Comparison of ENCODE assay signal across 16 cellular contexts in genomic region chr2:207925601-207926000, GRCh38.
DNase-seq lines count a peak whose midpoint lies in the region; ATAC-seq and TF ChIP-seq lines count a peak whose summit lies in the region.
"Had no signal": no experiment of that assay in that cellular context is flagged by ENCODE, and none has a peak within 500 bp of the region (broad histone marks: within the 10 kb centered on the region; RNA-seq: fewer than 3 reads in every experiment).

No MANE protein-coding gene starts in this region.

- H3K36me3 Mint-ChIP-seq in activated naive CD4-positive, alpha-beta T cell treated with anti-CD3 and anti-CD28 coated beads, Interleukin-2, amount 10 ng/mL, durations not matched to agents 7 days and 5 days = no peaks in the 10 kb centered on the region
- H3K36me3 Mint-ChIP-seq in naive thymus-derived CD4-positive, alpha-beta T cell = peaks cover 0 to 30% (median 13%) of the 10 kb centered on the region in 5 donors

- no peak for TF ChIP-seq POLR2A in thyroid gland (IDR thresholded peaks at IDR 0.05)

- H3K27ac ChIP-seq in colonic mucosa (peak overlapping the region; percentile 35), thyroid gland (peak overlapping the region in 2 of 3 donors; percentile 5 to 15)
- H3K27ac ChIP-seq in naive thymus-derived CD4-positive, alpha-beta T cell (ENCODE audit: low read depth, low read length) = no peak overlapping the region
- H3K27ac ChIP-seq: psoas muscle had no signal

- H3K9ac ChIP-seq in colonic mucosa (ENCODE audit: low read depth in 2 of 2, low read length in 2 of 2) = no peak overlapping the region

- peak overlapping the region; percentile 45 for H3K27ac Mint-ChIP-seq in activated naive CD4-positive, alpha-beta T cell treated with anti-CD3 and anti-CD28 coated beads, Interleukin-2, amount 10 ng/mL, durations not matched to agents 7 days and 5 days
- peak overlapping the region in 8 of 9 donors; percentile 22 to 77 (median 68) for H3K27ac Mint-ChIP-seq in naive thymus-derived CD4-positive, alpha-beta T cell

- H3K27me3 ChIP-seq in colonic mucosa (no peaks in the 10 kb centered on the region), thyroid gland (no peaks in the 10 kb centered on the region)
- H3K27me3 ChIP-seq in naive thymus-derived CD4-positive, alpha-beta T cell (ENCODE audit: control insufficient read depth in 2 of 2, insufficient read depth in 2 of 2, low read length in 2 of 2) = no peaks in the 10 kb centered on the region

- intact Hi-C loops in colonic mucosa (cut with DNase I) (no loop called here), thyroid gland (cut with DNase I) (no loop called here), posterior vena cava (cut with DNase I) (no loop called here)
- intact Hi-C loops in naive thymus-derived CD4-positive, alpha-beta T cell (cut with micrococcal nuclease) = no loop called here

- H3K4me3 ChIP-seq in colonic mucosa (no peak overlapping the region), thyroid gland (replicated peaks in 1 of 3) (no peak overlapping the region)
- no peak overlapping the region for H3K4me3 ChIP-seq in naive thymus-derived CD4-positive, alpha-beta T cell (ENCODE audit: low read length)
- H3K4me3 ChIP-seq: mucosa of descending colon, psoas muscle had no signal

- DNase-seq in activated naive CD4-positive, alpha-beta T cell treated with anti-CD3 and anti-CD28 coated beads, Interleukin-2, amount 10 ng/mL, durations not matched to agents 7 days and 5 days = no peak
- no peak for DNase-seq in activated naive CD4-positive, alpha-beta T cell (lab: John Stamatoyannopoulos, UW)
- DNase-seq in colonic mucosa = no peak
- peak in 6 of 9 donors; percentile 7 to 63 (median 38) for DNase-seq in naive thymus-derived CD4-positive, alpha-beta T cell
- DNase-seq in thyroid gland = no peak
- DNase-seq in posterior vena cava (ENCODE audit: low spot score) = no peak
- DNase-seq in activated effector memory CD4-positive, alpha-beta T cell treated with anti-CD3 and anti-CD28 coated beads, Interleukin-2, amount 50 U/mL, for 16 hours = no peak
- DNase-seq in occipital lobe (lab: John Stamatoyannopoulos, UW) = no peak
- DNase-seq: activated CD4-positive, CD25-positive, alpha-beta regulatory T cell treated with anti-CD3 and anti-CD28 coated beads, Interleukin-2, amount 50 U/mL, for 72 hours; DMS79 treated with DMSO at 0.1 percent for 48 hours; hypothalamus; KBM-7; NCI-H1092; NCI-H2107 had no signal

- CTCF ChIA-PET in activated naive CD4-positive, alpha-beta T cell treated with anti-CD3 and anti-CD28 coated beads, Interleukin-2, amount 10 ng/mL, durations not matched to agents 7 days and 5 days (lab: Charles Lee) = no interaction called here
- CTCF ChIA-PET in naive thymus-derived CD4-positive, alpha-beta T cell (lab: Charles Lee) = no interaction called here

- H3K36me3 ChIP-seq in colonic mucosa (no peaks in the 10 kb centered on the region), thyroid gland (no peaks in the 10 kb centered on the region)
- H3K36me3 ChIP-seq in naive thymus-derived CD4-positive, alpha-beta T cell (ENCODE audit: control insufficient read depth in 2 of 3, insufficient read depth in 3 of 3, low read length in 3 of 3) = peaks cover 0 to 5% (median 0%) of the 10 kb centered on the region in 3 experiments

- no peaks in the 10 kb centered on the region for H3K9me3 Mint-ChIP-seq in activated naive CD4-positive, alpha-beta T cell treated with anti-CD3 and anti-CD28 coated beads, Interleukin-2, amount 10 ng/mL, durations not matched to agents 7 days and 5 days
- no peaks in the 10 kb centered on the region for H3K9me3 Mint-ChIP-seq in naive thymus-derived CD4-positive, alpha-beta T cell

- no peaks in the 10 kb centered on the region for H3K9me3 ChIP-seq in colonic mucosa
- no peaks in the 10 kb centered on the region for H3K9me3 ChIP-seq in naive thymus-derived CD4-positive, alpha-beta T cell (ENCODE audit: control insufficient read depth in 2 of 3, low read length in 3 of 3)
- no peaks in the 10 kb centered on the region for H3K9me3 ChIP-seq in thyroid gland
- H3K9me3 ChIP-seq: mucosa of descending colon, psoas muscle had no signal

- ATAC-seq in naive thymus-derived CD4-positive, alpha-beta T cell = peak; percentile 64

- H3K4me3 Mint-ChIP-seq in activated naive CD4-positive, alpha-beta T cell treated with anti-CD3 and anti-CD28 coated beads, Interleukin-2, amount 10 ng/mL, durations not matched to agents 7 days and 5 days = no peak overlapping the region
- H3K4me3 Mint-ChIP-seq in naive thymus-derived CD4-positive, alpha-beta T cell = peak overlapping the region in 9 of 10 donors; percentile 5 to 71 (median 59)

- H3K27me3 Mint-ChIP-seq in activated naive CD4-positive, alpha-beta T cell treated with anti-CD3 and anti-CD28 coated beads, Interleukin-2, amount 10 ng/mL, durations not matched to agents 7 days and 5 days = no peaks in the 10 kb centered on the region
- no peaks in the 10 kb centered on the region for H3K27me3 Mint-ChIP-seq in naive thymus-derived CD4-positive, alpha-beta T cell

- H3K4me1 Mint-ChIP-seq in activated naive CD4-positive, alpha-beta T cell treated with anti-CD3 and anti-CD28 coated beads, Interleukin-2, amount 10 ng/mL, durations not matched to agents 7 days and 5 days = peaks cover 5% of the 10 kb centered on the region
- H3K4me1 Mint-ChIP-seq in naive thymus-derived CD4-positive, alpha-beta T cell = peaks cover 5 to 34% (median 23%) of the 10 kb centered on the region in 7 donors

- WGBS in thyroid gland, 2 donors = 93 to 97% methylated on average over 8 of the region's 8 CpGs

- H3K4me1 ChIP-seq in colonic mucosa = no peaks in the 10 kb centered on the region
- peaks cover 0 to 13% of the 10 kb centered on the region in 2 donors for H3K4me1 ChIP-seq in naive thymus-derived CD4-positive, alpha-beta T cell (ENCODE audit: control insufficient read depth in 2 of 2, insufficient read depth in 2 of 2, low read length in 2 of 2)
- peaks cover 10 to 24% of the 10 kb centered on the region in 2 donors for H3K4me1 ChIP-seq in thyroid gland
- H3K4me1 ChIP-seq: psoas muscle had no signal

- POLR2A ChIA-PET in naive thymus-derived CD4-positive, alpha-beta T cell (lab: Charles Lee) = no interaction called here

- no peak for TF ChIP-seq CTCF in colonic mucosa (IDR thresholded peaks at IDR 0.05)
- TF ChIP-seq CTCF in thyroid gland (IDR thresholded peaks at IDR 0.05) = no peak

Comparison
In these comparisons a context has a peak if more than half of its experiments do, and no peak if none do; other contexts are left out.
1. DNase-seq: peak in naive thymus-derived CD4-positive, alpha-beta T cell (6 of 9); none in activated naive CD4-positive, alpha-beta T cell treated with anti-CD3 and anti-CD28 coated beads, Interleukin-2, amount 10 ng/mL, durations not matched to agents 7 days and 5 days (single experiment), activated naive CD4-positive, alpha-beta T cell (0 of 4), colonic mucosa (single experiment), thyroid gland (0 of 2), posterior vena cava (single experiment), activated effector memory CD4-positive, alpha-beta T cell treated with anti-CD3 and anti-CD28 coated beads, Interleukin-2, amount 50 U/mL, for 16 hours (single experiment) and occipital lobe (single experiment).